ENCODE assay signal across 22 cellular contexts in the genomic region with DNA sequence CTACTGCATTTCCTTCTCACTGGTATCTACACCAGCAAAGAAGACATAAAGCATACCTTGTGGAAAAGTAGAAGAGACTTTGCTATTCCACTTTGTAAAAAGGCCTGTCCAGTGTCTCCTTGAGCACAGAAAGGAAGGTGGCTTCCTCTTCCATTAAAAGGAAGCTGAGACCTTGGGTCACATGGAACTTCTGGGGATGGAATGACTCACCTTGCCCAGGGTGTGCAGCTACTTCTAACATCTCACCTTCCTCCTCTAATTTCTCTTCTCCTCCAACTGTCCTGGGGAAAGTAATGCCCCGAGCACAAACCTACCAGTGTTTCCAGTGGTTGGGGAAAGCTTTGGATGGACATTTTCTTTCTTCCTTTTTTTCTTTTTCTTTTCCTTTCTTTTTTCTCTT.
"Had no signal": no experiment of that assay in that cellular context is flagged by ENCODE, and none has a peak within 500 bp of the region (broad histone marks: within the 10 kb centered on the region; RNA-seq: fewer than 3 reads in every experiment).

No MANE protein-coding gene starts in this region.

- H3K27me3 ChIP-seq: dorsolateral prefrontal cortex, esophagus muscularis mucosa, gastrocnemius medialis, right atrium auricular region, sigmoid colon, testis, tibial nerve, upper lobe of right lung had no signal

- H3K9me3 ChIP-seq: esophagus muscularis mucosa, gastrocnemius medialis, psoas muscle, right atrium auricular region, sigmoid colon, testis, tibial nerve, upper lobe of right lung had no signal

- H3K27ac ChIP-seq: coronary artery, dorsolateral prefrontal cortex, epithelial cell of prostate, esophagus muscularis mucosa, gastrocnemius medialis, psoas muscle, right atrium auricular region, sigmoid colon, skin epidermis, testis, tibial nerve, upper lobe of right lung had no signal

- H3K4me3 Mint-ChIP-seq: naive thymus-derived CD4-positive, alpha-beta T cell; nephron progenitor cell; stimulated activated naive B cell treated with anti-CD40 and anti-IgM and Interleukin-4, amounts not matched to agents 10 μg/mL and 1 μg/mL and 100 μg/mL, for 72 hours; stimulated activated naive CD8-positive, alpha-beta T cell treated with anti-CD3 and anti-CD28 coated beads, Interleukin-15, amount 100 ng/mL, for 72 hours had no signal

- H3K4me1 ChIP-seq: esophagus muscularis mucosa, gastrocnemius medialis, psoas muscle, right atrium auricular region, sigmoid colon, testis, upper lobe of right lung had no signal

- H3K4me3 ChIP-seq: coronary artery, dorsolateral prefrontal cortex, esophagus muscularis mucosa, gastrocnemius medialis, psoas muscle, right atrium auricular region, sigmoid colon, skin epidermis, testis, tibial nerve, upper lobe of right lung had no signal

- H3K27me3 Mint-ChIP-seq: naive thymus-derived CD4-positive, alpha-beta T cell; stimulated activated naive B cell treated with anti-CD40 and anti-IgM and Interleukin-4, amounts not matched to agents 10 μg/mL and 1 μg/mL and 100 μg/mL, for 72 hours; stimulated activated naive CD8-positive, alpha-beta T cell treated with anti-CD3 and anti-CD28 coated beads, Interleukin-15, amount 100 ng/mL, for 72 hours had no signal

- H3K36me3 Mint-ChIP-seq: naive thymus-derived CD4-positive, alpha-beta T cell; stimulated activated naive B cell treated with anti-CD40 and anti-IgM and Interleukin-4, amounts not matched to agents 10 μg/mL and 1 μg/mL and 100 μg/mL, for 72 hours had no signal

- DNase-seq: dorsolateral prefrontal cortex; effector CD8-positive, alpha-beta T cell; gastrocnemius medialis; left colon; mesendoderm; naive thymus-derived CD4-positive, alpha-beta T cell; nephron progenitor cell; psoas muscle; sigmoid colon; stimulated activated CD4-positive, alpha-beta T cell treated with anti-CD3 and anti-CD28 coated beads, Interleukin-2, amount 100 ng/mL, for 24 hours; stimulated activated CD4-positive, alpha-beta T cell treated with anti-CD3 and anti-CD28 coated beads, Interleukin-4, amount 100 ng/mL, for 4 hours; stimulated activated naive B cell treated with anti-CD40 and anti-IgM and Interleukin-4, amounts not matched to agents 10 μg/mL and 1 μg/mL and 100 μg/mL, for 72 hours; stimulated activated naive CD8-positive, alpha-beta T cell treated with anti-CD3 and anti-CD28 coated beads, Interleukin-15, amount 100 ng/mL, for 72 hours; testis; upper lobe of right lung had no signal

- H3K27ac Mint-ChIP-seq: naive thymus-derived CD4-positive, alpha-beta T cell; nephron progenitor cell; stimulated activated naive B cell treated with anti-CD40 and anti-IgM and Interleukin-4, amounts not matched to agents 10 μg/mL and 1 μg/mL and 100 μg/mL, for 72 hours had no signal

- FAIRE-seq: keratinocyte had no signal

- ATAC-seq: gastrocnemius medialis; left colon; naive thymus-derived CD4-positive, alpha-beta T cell; psoas muscle; stimulated activated naive B cell treated with anti-CD40 and anti-IgM and Interleukin-4, amounts not matched to agents 10 μg/mL and 1 μg/mL and 100 μg/mL, for 72 hours; stimulated activated naive CD8-positive, alpha-beta T cell treated with anti-CD3 and anti-CD28 coated beads, Interleukin-15, amount 100 ng/mL, for 72 hours; upper lobe of right lung had no signal

- H3K4me1 Mint-ChIP-seq: naive thymus-derived CD4-positive, alpha-beta T cell; stimulated activated naive B cell treated with anti-CD40 and anti-IgM and Interleukin-4, amounts not matched to agents 10 μg/mL and 1 μg/mL and 100 μg/mL, for 72 hours; stimulated activated naive CD8-positive, alpha-beta T cell treated with anti-CD3 and anti-CD28 coated beads, Interleukin-15, amount 100 ng/mL, for 72 hours had no signal

- H3K9me3 Mint-ChIP-seq: nephron progenitor cell had no signal

- H3K36me3 ChIP-seq: esophagus muscularis mucosa, gastrocnemius medialis, right atrium auricular region, sigmoid colon, tibial nerve, upper lobe of right lung had no signal
